20 cellular contexts compared by ENCODE assay signal in genomic region chr5:10527281-10527950, GRCh38. TPM values are rescaled to one million over a fixed set of nuclear protein-coding genes. Genes with fewer than 3 reads are reported as not detected.
DNase-seq lines count a peak whose midpoint lies in the region; ATAC-seq, FAIRE-seq and TF ChIP-seq lines count a peak whose summit lies in the region.
"Had no signal": no experiment of that assay in that cellular context is flagged by ENCODE, and none has a peak within 500 bp of the region (broad histone marks: within the 10 kb centered on the region; RNA-seq: fewer than 3 reads in every experiment).

No MANE protein-coding gene starts in this region.

- H3K4me1 ChIP-seq in keratinocyte (ENCODE audit: control insufficient read depth, extremely low read depth, insufficient read depth, low read length), result peaks cover 15% of the 10 kb centered on the region
- H3K4me1 ChIP-seq in heart right ventricle, result peaks cover 0 to 11% (median 0%) of the 10 kb centered on the region in 9 donors
- H3K4me1 ChIP-seq: right lobe of liver had no signal

- H3K36me3 ChIP-seq in keratinocyte (ENCODE audit: control insufficient read depth in 2 of 2, extremely low read depth in 1 of 2, insufficient read depth in 2 of 2, low read length in 2 of 2) (no peaks in the 10 kb centered on the region), heart right ventricle (no peaks in the 10 kb centered on the region)
- H3K36me3 ChIP-seq: neutrophil, right lobe of liver had no signal

- no peak overlapping the region for H3K27ac ChIP-seq in keratinocyte (ENCODE audit: control insufficient read depth, insufficient read depth, low read length)
- no peak overlapping the region for H3K27ac ChIP-seq in heart right ventricle
- H3K27ac ChIP-seq: C4-2B, right lobe of liver had no signal

- H3K27ac Mint-ChIP-seq in brain, result peak overlapping the region; percentile 69 to 91 (median 86)
- H3K27ac Mint-ChIP-seq: activated CD4-positive, alpha-beta T cell treated with anti-CD3 and anti-CD28 coated beads, Interleukin-2, amount 10 ng/mL, durations not matched to agents 24 days and 14 days; activated naive CD4-positive, alpha-beta T cell treated with anti-CD3 and anti-CD28 coated beads, Interleukin-2, amount 50 U/mL, for 24 hours; H9 had no signal

- H3K4me3 ChIP-seq in NB4 (ENCODE audit: low read depth, low read length) (no peak overlapping the region), keratinocyte (ENCODE audit: control insufficient read depth in 2 of 3, extremely low read depth in 1 of 3, insufficient read depth in 2 of 3, low read depth in 1 of 3, low read length in 3 of 3) (no peak overlapping the region), heart right ventricle (no peak overlapping the region)
- H3K4me3 ChIP-seq: right lobe of liver had no signal

- intact Hi-C loops in heart right ventricle (cut with DNase I), result no loop called here

- peaks cover 8 to 26% (median 20%) of the 10 kb centered on the region in 5 experiments for H3K9me3 Mint-ChIP-seq in brain
- H3K9me3 Mint-ChIP-seq: activated naive CD4-positive, alpha-beta T cell treated with anti-CD3 and anti-CD28 coated beads, Interleukin-2, amount 50 U/mL, for 24 hours; central memory CD8-positive, alpha-beta T cell had no signal

- H3K27me3 ChIP-seq in keratinocyte (ENCODE audit: control insufficient read depth, extremely low read depth, insufficient read depth, low read length), result peaks cover 3% of the 10 kb centered on the region
- H3K27me3 ChIP-seq in heart right ventricle, result no peaks in the 10 kb centered on the region
- H3K27me3 ChIP-seq: neutrophil, right lobe of liver had no signal

- no peaks in the 10 kb centered on the region for H3K79me2 ChIP-seq in keratinocyte (ENCODE audit: control insufficient read depth, insufficient read depth, low read length)

- dilution Hi-C loops in keratinocyte (cut with MboI; ENCODE audit: extremely low pct_ligation_motif_present, low sequenced_read_pairs), result no loop called here

- H3K9me3 ChIP-seq in keratinocyte (ENCODE audit: control insufficient read depth, low read depth, low read length), result peaks cover 2% of the 10 kb centered on the region
- peaks cover 0 to under 1% (median 0%) of the 10 kb centered on the region in 11 donors for H3K9me3 ChIP-seq in heart right ventricle
- H3K9me3 ChIP-seq: neutrophil, right lobe of liver had no signal

- peaks cover 7% of the 10 kb centered on the region for H3K36me3 Mint-ChIP-seq in brain
- H3K36me3 Mint-ChIP-seq: activated naive CD4-positive, alpha-beta T cell treated with anti-CD3 and anti-CD28 coated beads, Interleukin-2, amount 50 U/mL, for 24 hours had no signal

- no peak overlapping the region for H3K9ac ChIP-seq in keratinocyte (ENCODE audit: control insufficient read depth, extremely low read depth, insufficient read depth, low read length)

- no peak for TF ChIP-seq POLR2A in NB4 (IDR thresholded peaks at IDR 0.05; ENCODE audit: extremely low read depth, insufficient read length)

- DNase-seq in Daoy (ENCODE audit: low read depth), result peak; percentile 85
- DNase-seq in NB4 (ENCODE audit: low read depth), result peak; percentile 54
- no peak for DNase-seq in keratinocyte (ENCODE audit: low read depth, low spot score)
- no peak for DNase-seq in heart right ventricle
- no peak for DNase-seq in NCI-H446 treated with DMSO at 0.1 percent for 48 hours (lab: John Stamatoyannopoulos, UW)
- DNase-seq: activated CD4-positive, alpha-beta T cell treated with anti-CD3 and anti-CD28 coated beads, Interleukin-2, amount 10 ng/mL, durations not matched to agents 24 days and 14 days; DMS79 treated with DMSO at 0.1 percent for 48 hours; H9; kidney; midbrain; right lobe of liver; SHP77; stimulated activated CD4-positive, alpha-beta T cell treated with anti-CD3 and anti-CD28 coated beads, Interleukin-2, amount 100 ng/mL, for 24 hours had no signal

- peak overlapping the region; percentile 43 for H3K4me2 ChIP-seq in keratinocyte (ENCODE audit: control insufficient read depth, extremely low read depth, insufficient read depth, low read depth, low read length)

- H4K20me1 ChIP-seq in keratinocyte (ENCODE audit: control insufficient read depth, extremely low read depth, insufficient read depth, low read length), result no peaks in the 10 kb centered on the region

- WGBS in heart right ventricle, 2 donors, result 74 to 81% methylated on average over 11 of the region's 11 CpGs

- H3K9me1 ChIP-seq in keratinocyte (ENCODE audit: control insufficient read depth, extremely low read depth, insufficient read depth, low read length), result no peaks in the 10 kb centered on the region

- peaks cover 29% of the 10 kb centered on the region for H3K4me1 Mint-ChIP-seq in brain
- H3K4me1 Mint-ChIP-seq: activated naive CD4-positive, alpha-beta T cell treated with anti-CD3 and anti-CD28 coated beads, Interleukin-2, amount 50 U/mL, for 24 hours; central memory CD8-positive, alpha-beta T cell had no signal

- H3K27me3 Mint-ChIP-seq in brain, result peaks cover 5% of the 10 kb centered on the region
- H3K27me3 Mint-ChIP-seq: activated naive CD4-positive, alpha-beta T cell treated with anti-CD3 and anti-CD28 coated beads, Interleukin-2, amount 50 U/mL, for 24 hours had no signal

- peak overlapping the region; percentile 22 for H2AFZ ChIP-seq in keratinocyte (ENCODE audit: control insufficient read depth, low read length)

- no peak for FAIRE-seq in keratinocyte (lab: Jason Lieb, UNC)
- FAIRE-seq: kidney had no signal

- no peak for ATAC-seq in GM21619 (IDR thresholded peaks at IDR 0.05; ENCODE audit: unreplicated experiment)
- no peak for ATAC-seq in heart right ventricle
- ATAC-seq in HG03469 (IDR thresholded peaks at IDR 0.05; ENCODE audit: unreplicated experiment), result no peak
- ATAC-seq: right lobe of liver had no signal

- TF ChIP-seq CTCF in NB4 (IDR thresholded peaks at IDR 0.05; ENCODE audit: low read depth, low read length) (no peak), brain (conservative IDR thresholded peaks at IDR 0.05) (no peak), keratinocyte (optimal IDR thresholded peaks at IDR 0.05 in 1 of 3, IDR thresholded peaks at IDR 0.05 in 1 of 3, conservative IDR thresholded peaks at IDR 0.05 in 1 of 3; ENCODE audit: extremely low read depth in 1 of 3, insufficient read depth in 2 of 3, low read length in 3 of 3) (no peak), heart right ventricle (IDR thresholded peaks at IDR 0.05) (no peak)

- H3K4me3 Mint-ChIP-seq in brain, result peak overlapping the region in 1 of 5 experiments; percentile 25
- H3K4me3 Mint-ChIP-seq: activated CD4-positive, alpha-beta T cell treated with anti-CD3 and anti-CD28 coated beads, Interleukin-2, amount 10 ng/mL, durations not matched to agents 24 days and 14 days; activated naive CD4-positive, alpha-beta T cell treated with anti-CD3 and anti-CD28 coated beads, Interleukin-2, amount 50 U/mL, for 24 hours; central memory CD8-positive, alpha-beta T cell; H9 had no signal

RNA-seq across cellular contexts. Expression of gene ANKRD33B, which starts 36.5 kb away (rescaled TPM):
- total RNA-seq in Daoy (2014; rRNA removed; shearing (Covaris generic)), result 1.5 and 1.7 TPM in 2 replicates
- polyA plus RNA-seq in brain (ENCODE audit: insufficient read depth, low read depth, low replicate concordance), result 1.2 TPM
- polyA plus RNA-seq in keratinocyte, result 0.97 to 2.0 TPM (median 1.9 TPM) in 3 replicates
- polyA plus RNA-seq in keratinocyte (2011; ENCODE audit: low read depth), result 0.46 TPM
- 1.2 and 1.4 TPM in 2 replicates for polyA plus RNA-seq in keratinocyte (2011; cell fraction: cytosol; rRNA removed)
- polyA plus RNA-seq in keratinocyte (2011; cell fraction: nucleus; rRNA removed), result 3.9 and 4.2 TPM in 2 replicates
- 0.82 and 2.5 TPM in 2 replicates for polyA plus RNA-seq in keratinocyte (2012; ENCODE audit: low replicate concordance)
- polyA minus RNA-seq in keratinocyte, result 3.3 to 7.7 TPM (median 6.4 TPM) in 3 replicates
- 4.0 TPM for polyA minus RNA-seq in keratinocyte (2011; cell fraction: cytosol; rRNA and poly(A)+ RNA removed)
- 6.0 and 8.5 TPM in 2 replicates for polyA minus RNA-seq in keratinocyte (2011; cell fraction: nucleus; rRNA and poly(A)+ RNA removed)
- total RNA-seq in heart right ventricle, result 10 to 100 TPM in 6 of 10 donors, 1 to 10 TPM in 4; 1.9 to 33.0 (median 19.8) TPM
- 1 to 10 TPM in 1 of 2 donors, under 1 TPM in 1; 0.46 to 1.2 TPM for polyA plus RNA-seq in heart right ventricle

Comparison
In these comparisons a context has a peak if more than half of its experiments do, and no peak if none do; other contexts are left out.
1. DNase-seq: peak in Daoy (single experiment) and NB4 (single experiment); none in keratinocyte (single experiment), heart right ventricle (0 of 2) and NCI-H446 treated with DMSO at 0.1 percent for 48 hours (single experiment).